ENCODE assay signal across 1 cellular context in the genomic region with DNA sequence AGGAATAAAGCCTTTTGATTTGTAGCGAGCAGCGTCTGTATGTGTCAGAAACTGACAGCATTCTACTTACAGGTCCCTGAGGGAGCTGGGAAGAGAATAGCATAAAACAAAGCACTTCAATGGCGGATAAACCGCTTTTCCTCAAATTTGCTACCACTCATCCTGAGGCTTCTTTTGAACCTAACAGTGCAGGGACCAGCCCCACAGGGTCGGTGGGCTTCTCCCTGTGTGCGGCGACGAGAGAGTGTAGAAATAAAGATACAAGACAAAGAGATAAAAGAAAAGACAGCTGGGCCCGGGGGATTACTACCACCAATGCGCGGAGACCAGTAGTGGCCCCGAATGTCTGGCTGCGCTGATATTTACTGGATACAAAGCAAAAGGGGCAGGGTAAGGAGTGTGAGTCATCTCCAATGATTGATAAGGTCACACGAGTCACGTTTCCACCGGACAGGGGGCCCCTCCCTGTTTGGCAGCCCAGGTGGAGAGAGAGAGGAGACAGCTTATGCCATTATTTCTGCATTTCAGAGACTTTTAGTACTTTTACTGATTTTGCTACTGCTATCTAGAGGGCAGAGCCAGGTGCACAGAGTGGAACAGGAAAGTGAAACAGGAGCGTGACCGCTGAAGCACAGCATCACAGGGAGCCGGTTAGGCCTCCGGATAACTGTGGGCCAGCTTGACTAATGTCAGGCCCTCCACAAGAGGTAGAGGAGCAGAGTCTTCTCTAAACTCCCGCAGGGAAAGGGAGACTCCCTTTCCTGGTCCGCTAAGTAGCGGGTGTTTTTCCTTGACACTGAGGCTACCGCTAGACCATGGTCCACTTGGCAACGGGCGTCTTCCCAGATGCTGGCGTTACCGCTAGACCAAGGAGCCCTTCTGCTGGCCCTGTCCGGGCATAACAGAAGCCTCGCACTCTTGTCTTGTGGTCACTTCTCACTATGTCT.
TF ChIP-seq lines count a peak whose summit lies in the region.
"Not testable (repeated sequence)": the region's sequence is repeated elsewhere in the genome, so short reads cannot be mapped to it uniquely, and the experiment has no call there.

No MANE protein-coding gene starts in this region.

TF ChIP-seq in K562, 482 proteins besides CTCF, POLR2A, EP300 and RAD21 (continued from another document and continues in another):
- TF ChIP-seq, protein P1, sequence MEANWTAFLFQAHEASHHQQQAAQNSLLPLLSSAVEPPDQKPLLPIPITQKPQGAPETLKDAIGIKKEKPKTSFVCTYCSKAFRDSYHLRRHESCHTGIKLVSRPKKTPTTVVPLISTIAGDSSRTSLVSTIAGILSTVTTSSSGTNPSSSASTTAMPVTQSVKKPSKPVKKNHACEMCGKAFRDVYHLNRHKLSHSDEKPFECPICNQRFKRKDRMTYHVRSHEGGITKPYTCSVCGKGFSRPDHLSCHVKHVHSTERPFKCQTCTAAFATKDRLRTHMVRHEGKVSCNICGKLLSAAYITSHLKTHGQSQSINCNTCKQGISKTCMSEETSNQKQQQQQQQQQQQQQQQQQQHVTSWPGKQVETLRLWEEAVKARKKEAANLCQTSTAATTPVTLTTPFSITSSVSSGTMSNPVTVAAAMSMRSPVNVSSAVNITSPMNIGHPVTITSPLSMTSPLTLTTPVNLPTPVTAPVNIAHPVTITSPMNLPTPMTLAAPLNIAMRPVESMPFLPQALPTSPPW (CRISPR knock-in tag; IDR thresholded peaks at IDR 0.05) = peak; percentile 90
- TF ChIP-seq NFIC (IDR thresholded peaks at IDR 0.05) = peak; percentile 76
- TF ChIP-seq SMARCA4 (IDR thresholded peaks at IDR 0.05) = peak; percentile 92
- TF ChIP-seq KHSRP (IDR thresholded peaks at IDR 0.05) = peak; percentile 15; the same call in 1 of the 2 replicates
- TF ChIP-seq ZEB2 (IDR thresholded peaks at IDR 0.05) = peak; percentile 60; the same call in 1 of the 2 replicates
- 0 out of 2 replicates have a peak, but pooled peaks have one; percentile 34 for TF ChIP-seq GATAD2B (IDR thresholded peaks at IDR 0.05; ENCODE audit: borderline replicate concordance)
- TF ChIP-seq MYC (IDR thresholded peaks at IDR 0.05; ENCODE audit: low read depth, low read length) = peak; percentile 29; the same call in 1 of the 2 replicates
- peak; percentile 62; the same call in 1 of the 2 replicates for TF ChIP-seq MYC (CRISPR knock-in tag; IDR thresholded peaks at IDR 0.05; ENCODE audit: borderline replicate concordance, low read depth)
- peak; percentile 92 for TF ChIP-seq SMARCE1 (IDR thresholded peaks at IDR 0.05)
- TF ChIP-seq MEIS2 (IDR thresholded peaks at IDR 0.05; ENCODE audit: partially characterized antibody) = peak; percentile 96
- TF ChIP-seq DPF2 (IDR thresholded peaks at IDR 0.05) = peak; percentile 93
- TF ChIP-seq RBFOX2 (IDR thresholded peaks at IDR 0.05; ENCODE audit: low read depth, low read length) = 0 out of 2 replicates have a peak, but pooled peaks have one; percentile 11
- peak in 1 of 2 experiments; percentile 76; a peak in 3 of 4 replicates for TF ChIP-seq ARNT (IDR thresholded peaks at IDR 0.05)
- peak; percentile 56 for TF ChIP-seq ZFP1 (CRISPR knock-in tag; IDR thresholded peaks at IDR 0.05)
- TF ChIP-seq NR2C1 (IDR thresholded peaks at IDR 0.05) = peak; percentile 46
- TF ChIP-seq NR2C1 (tag; IDR thresholded peaks at IDR 0.05) = peak; percentile 50
- TF ChIP-seq, protein P2, sequence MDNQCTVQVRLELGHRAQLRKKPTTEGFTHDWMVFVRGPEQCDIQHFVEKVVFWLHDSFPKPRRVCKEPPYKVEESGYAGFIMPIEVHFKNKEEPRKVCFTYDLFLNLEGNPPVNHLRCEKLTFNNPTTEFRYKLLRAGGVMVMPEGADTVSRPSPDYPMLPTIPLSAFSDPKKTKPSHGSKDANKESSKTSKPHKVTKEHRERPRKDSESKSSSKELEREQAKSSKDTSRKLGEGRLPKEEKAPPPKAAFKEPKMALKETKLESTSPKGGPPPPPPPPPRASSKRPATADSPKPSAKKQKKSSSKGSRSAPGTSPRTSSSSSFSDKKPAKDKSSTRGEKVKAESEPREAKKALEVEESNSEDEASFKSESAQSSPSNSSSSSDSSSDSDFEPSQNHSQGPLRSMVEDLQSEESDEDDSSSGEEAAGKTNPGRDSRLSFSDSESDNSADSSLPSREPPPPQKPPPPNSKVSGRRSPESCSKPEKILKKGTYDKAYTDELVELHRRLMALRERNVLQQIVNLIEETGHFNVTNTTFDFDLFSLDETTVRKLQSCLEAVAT (IDR thresholded peaks at IDR 0.05) = peak; percentile 14 to 22; a peak in 1 of 4 replicates
- TF ChIP-seq, protein P3, sequence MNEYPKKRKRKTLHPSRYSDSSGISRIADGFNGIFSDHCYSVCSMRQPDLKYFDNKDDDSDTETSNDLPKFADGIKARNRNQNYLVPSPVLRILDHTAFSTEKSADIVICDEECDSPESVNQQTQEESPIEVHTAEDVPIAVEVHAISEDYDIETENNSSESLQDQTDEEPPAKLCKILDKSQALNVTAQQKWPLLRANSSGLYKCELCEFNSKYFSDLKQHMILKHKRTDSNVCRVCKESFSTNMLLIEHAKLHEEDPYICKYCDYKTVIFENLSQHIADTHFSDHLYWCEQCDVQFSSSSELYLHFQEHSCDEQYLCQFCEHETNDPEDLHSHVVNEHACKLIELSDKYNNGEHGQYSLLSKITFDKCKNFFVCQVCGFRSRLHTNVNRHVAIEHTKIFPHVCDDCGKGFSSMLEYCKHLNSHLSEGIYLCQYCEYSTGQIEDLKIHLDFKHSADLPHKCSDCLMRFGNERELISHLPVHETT (CRISPR knock-in tag; conservative IDR thresholded peaks at IDR 0.05 in 1 of 2, IDR thresholded peaks at IDR 0.05 in 1 of 2) = peak in 1 of 2 experiments; percentile 20; a peak in 1 of 4 replicates
- peak; percentile 75 for TF ChIP-seq PML (IDR thresholded peaks at IDR 0.05; ENCODE audit: low read length)
- peak; percentile 66; the same call in 1 of the 2 replicates for TF ChIP-seq FOXM1 (IDR thresholded peaks at IDR 0.05; ENCODE audit: low read depth)
- TF ChIP-seq FOXM1 (CRISPR knock-in tag; IDR thresholded peaks at IDR 0.05; ENCODE audit: low read depth) = 0 out of 2 replicates have a peak, but pooled peaks have one; percentile 1
- peak; percentile 92 for TF ChIP-seq ARID1B (IDR thresholded peaks at IDR 0.05)
- TF ChIP-seq MBD2 (IDR thresholded peaks at IDR 0.05; ENCODE audit: borderline replicate concordance, low read depth) = peak; percentile 51; the same call in 1 of the 2 replicates
- TF ChIP-seq, protein P4, sequence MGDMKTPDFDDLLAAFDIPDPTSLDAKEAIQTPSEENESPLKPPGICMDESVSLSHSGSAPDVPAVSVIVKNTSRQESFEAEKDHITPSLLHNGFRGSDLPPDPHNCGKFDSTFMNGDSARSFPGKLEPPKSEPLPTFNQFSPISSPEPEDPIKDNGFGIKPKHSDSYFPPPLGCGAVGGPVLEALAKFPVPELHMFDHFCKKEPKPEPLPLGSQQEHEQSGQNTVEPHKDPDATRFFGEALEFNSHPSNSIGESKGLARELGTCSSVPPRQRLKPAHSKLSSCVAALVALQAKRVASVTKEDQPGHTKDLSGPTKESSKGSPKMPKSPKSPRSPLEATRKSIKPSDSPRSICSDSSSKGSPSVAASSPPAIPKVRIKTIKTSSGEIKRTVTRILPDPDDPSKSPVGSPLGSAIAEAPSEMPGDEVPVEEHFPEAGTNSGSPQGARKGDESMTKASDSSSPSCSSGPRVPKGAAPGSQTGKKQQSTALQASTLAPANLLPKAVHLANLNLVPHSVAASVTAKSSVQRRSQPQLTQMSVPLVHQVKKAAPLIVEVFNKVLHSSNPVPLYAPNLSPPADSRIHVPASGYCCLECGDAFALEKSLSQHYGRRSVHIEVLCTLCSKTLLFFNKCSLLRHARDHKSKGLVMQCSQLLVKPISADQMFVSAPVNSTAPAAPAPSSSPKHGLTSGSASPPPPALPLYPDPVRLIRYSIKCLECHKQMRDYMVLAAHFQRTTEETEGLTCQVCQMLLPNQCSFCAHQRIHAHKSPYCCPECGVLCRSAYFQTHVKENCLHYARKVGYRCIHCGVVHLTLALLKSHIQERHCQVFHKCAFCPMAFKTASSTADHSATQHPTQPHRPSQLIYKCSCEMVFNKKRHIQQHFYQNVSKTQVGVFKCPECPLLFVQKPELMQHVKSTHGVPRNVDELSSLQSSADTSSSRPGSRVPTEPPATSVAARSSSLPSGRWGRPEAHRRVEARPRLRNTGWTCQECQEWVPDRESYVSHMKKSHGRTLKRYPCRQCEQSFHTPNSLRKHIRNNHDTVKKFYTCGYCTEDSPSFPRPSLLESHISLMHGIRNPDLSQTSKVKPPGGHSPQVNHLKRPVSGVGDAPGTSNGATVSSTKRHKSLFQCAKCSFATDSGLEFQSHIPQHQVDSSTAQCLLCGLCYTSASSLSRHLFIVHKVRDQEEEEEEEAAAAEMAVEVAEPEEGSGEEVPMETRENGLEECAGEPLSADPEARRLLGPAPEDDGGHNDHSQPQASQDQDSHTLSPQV (IDR thresholded peaks at IDR 0.05) = peak; percentile 85
- TF ChIP-seq ETV6 (IDR thresholded peaks at IDR 0.05; ENCODE audit: borderline replicate concordance in 1 of 2, low read depth in 2 of 2, low read length in 1 of 2) = not testable (repeated sequence)
- TF ChIP-seq ETV6 (CRISPR knock-in tag; IDR thresholded peaks at IDR 0.05; ENCODE audit: borderline replicate concordance) = peak; percentile 54; the same call in 1 of the 2 replicates
- TF ChIP-seq, protein P5, sequence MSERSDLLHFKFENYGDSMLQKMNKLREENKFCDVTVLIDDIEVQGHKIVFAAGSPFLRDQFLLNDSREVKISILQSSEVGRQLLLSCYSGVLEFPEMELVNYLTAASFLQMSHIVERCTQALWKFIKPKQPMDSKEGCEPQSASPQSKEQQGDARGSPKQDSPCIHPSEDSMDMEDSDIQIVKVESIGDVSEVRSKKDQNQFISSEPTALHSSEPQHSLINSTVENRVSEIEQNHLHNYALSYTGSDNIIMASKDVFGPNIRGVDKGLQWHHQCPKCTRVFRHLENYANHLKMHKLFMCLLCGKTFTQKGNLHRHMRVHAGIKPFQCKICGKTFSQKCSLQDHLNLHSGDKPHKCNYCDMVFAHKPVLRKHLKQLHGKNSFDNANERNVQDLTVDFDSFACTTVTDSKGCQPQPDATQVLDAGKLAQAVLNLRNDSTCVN (CRISPR knock-in tag; IDR thresholded peaks at IDR 0.05) = peak; percentile 83; the same call in 1 of the 2 replicates
- TF ChIP-seq POLR2H (tag; IDR thresholded peaks at IDR 0.05; ENCODE audit: low read depth) = peak; percentile 60
- TF ChIP-seq KLF16 (IDR thresholded peaks at IDR 0.05) = peak; percentile 81
- TF ChIP-seq OTX1 (CRISPR knock-in tag; IDR thresholded peaks at IDR 0.05) = peak; percentile 76; the same call in 1 of the 2 replicates
- TF ChIP-seq POLR2B (IDR thresholded peaks at IDR 0.05; ENCODE audit: low read depth, partially characterized antibody) = peak; percentile 88
- peak; percentile 78 for TF ChIP-seq ZBTB7A (IDR thresholded peaks at IDR 0.05; ENCODE audit: borderline replicate concordance, control insufficient read depth, low read depth, low read length)
- TF ChIP-seq ZC3H4 (CRISPR knock-in tag; IDR thresholded peaks at IDR 0.05; ENCODE audit: borderline replicate concordance) = 0 out of 2 replicates have a peak, but pooled peaks have one; percentile 31
- TF ChIP-seq, protein P6, sequence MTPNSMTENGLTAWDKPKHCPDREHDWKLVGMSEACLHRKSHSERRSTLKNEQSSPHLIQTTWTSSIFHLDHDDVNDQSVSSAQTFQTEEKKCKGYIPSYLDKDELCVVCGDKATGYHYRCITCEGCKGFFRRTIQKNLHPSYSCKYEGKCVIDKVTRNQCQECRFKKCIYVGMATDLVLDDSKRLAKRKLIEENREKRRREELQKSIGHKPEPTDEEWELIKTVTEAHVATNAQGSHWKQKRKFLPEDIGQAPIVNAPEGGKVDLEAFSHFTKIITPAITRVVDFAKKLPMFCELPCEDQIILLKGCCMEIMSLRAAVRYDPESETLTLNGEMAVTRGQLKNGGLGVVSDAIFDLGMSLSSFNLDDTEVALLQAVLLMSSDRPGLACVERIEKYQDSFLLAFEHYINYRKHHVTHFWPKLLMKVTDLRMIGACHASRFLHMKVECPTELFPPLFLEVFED (CRISPR knock-in tag; conservative IDR thresholded peaks at IDR 0.05) = peak; percentile 70
- TF ChIP-seq RCOR1 (IDR thresholded peaks at IDR 0.05; ENCODE audit: borderline replicate concordance in 1 of 2, low read depth in 2 of 2, low read length in 2 of 2) = peak in 1 of 2 experiments; percentile 68; a peak in 3 of 4 replicates
- TF ChIP-seq ELF2 (CRISPR knock-in tag; IDR thresholded peaks at IDR 0.05) = peak; percentile 69
- TF ChIP-seq, protein P7, sequence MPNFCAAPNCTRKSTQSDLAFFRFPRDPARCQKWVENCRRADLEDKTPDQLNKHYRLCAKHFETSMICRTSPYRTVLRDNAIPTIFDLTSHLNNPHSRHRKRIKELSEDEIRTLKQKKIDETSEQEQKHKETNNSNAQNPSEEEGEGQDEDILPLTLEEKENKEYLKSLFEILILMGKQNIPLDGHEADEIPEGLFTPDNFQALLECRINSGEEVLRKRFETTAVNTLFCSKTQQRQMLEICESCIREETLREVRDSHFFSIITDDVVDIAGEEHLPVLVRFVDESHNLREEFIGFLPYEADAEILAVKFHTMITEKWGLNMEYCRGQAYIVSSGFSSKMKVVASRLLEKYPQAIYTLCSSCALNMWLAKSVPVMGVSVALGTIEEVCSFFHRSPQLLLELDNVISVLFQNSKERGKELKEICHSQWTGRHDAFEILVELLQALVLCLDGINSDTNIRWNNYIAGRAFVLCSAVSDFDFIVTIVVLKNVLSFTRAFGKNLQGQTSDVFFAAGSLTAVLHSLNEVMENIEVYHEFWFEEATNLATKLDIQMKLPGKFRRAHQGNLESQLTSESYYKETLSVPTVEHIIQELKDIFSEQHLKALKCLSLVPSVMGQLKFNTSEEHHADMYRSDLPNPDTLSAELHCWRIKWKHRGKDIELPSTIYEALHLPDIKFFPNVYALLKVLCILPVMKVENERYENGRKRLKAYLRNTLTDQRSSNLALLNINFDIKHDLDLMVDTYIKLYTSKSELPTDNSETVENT (CRISPR knock-in tag; IDR thresholded peaks at IDR 0.05) = peak; percentile 27; the same call in 1 of the 2 replicates
- TF ChIP-seq, protein P8, sequence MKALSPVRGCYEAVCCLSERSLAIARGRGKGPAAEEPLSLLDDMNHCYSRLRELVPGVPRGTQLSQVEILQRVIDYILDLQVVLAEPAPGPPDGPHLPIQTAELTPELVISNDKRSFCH (CRISPR knock-in tag; IDR thresholded peaks at IDR 0.05) = not testable (repeated sequence)
- TF ChIP-seq, protein P8 (tag; IDR thresholded peaks at IDR 0.05) = 0 out of 2 replicates have a peak, but pooled peaks have one; percentile 40
- peak; percentile 98 for TF ChIP-seq BHLHE40 (IDR thresholded peaks at IDR 0.05; ENCODE audit: low read length)
- 0 out of 2 replicates have a peak, but pooled peaks have one; percentile 9 for TF ChIP-seq L3MBTL2 (IDR thresholded peaks at IDR 0.05)
- TF ChIP-seq, protein P9, sequence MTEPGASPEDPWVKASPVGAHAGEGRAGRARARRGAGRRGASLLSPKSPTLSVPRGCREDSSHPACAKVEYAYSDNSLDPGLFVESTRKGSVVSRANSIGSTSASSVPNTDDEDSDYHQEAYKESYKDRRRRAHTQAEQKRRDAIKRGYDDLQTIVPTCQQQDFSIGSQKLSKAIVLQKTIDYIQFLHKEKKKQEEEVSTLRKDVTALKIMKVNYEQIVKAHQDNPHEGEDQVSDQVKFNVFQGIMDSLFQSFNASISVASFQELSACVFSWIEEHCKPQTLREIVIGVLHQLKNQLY (CRISPR knock-in tag; conservative IDR thresholded peaks at IDR 0.05) = 0 out of 4 replicates have a peak, but pooled peaks of 1 of the 2 experiments have one; percentile 16
- TF ChIP-seq SP1 (CRISPR knock-in tag; IDR thresholded peaks at IDR 0.05) = peak; percentile 77
- peak; percentile 90 for TF ChIP-seq GTF2E2 (tag; IDR thresholded peaks at IDR 0.05)
